Comparison of ENCODE assay signal across 10 cellular contexts in genomic region chr11:111634981-111635705, GRCh38. TPM values are rescaled to one million over a fixed set of nuclear protein-coding genes. Genes with fewer than 3 reads are reported as not detected.
DNase-seq lines count a peak whose midpoint lies in the region; ATAC-seq and TF ChIP-seq lines count a peak whose summit lies in the region.
"Had no signal": no experiment of that assay in that cellular context is flagged by ENCODE, and none has a peak within 500 bp of the region (broad histone marks: within the 10 kb centered on the region; RNA-seq: fewer than 3 reads in every experiment).

No MANE protein-coding gene starts in this region.

- CTCF ChIA-PET in PC-3 (lab: Charles Lee) = no interaction called here
- CTCF ChIA-PET in activated naive CD4-positive, alpha-beta T cell treated with anti-CD3 and anti-CD28 coated beads for 36 hours (lab: Charles Lee) = no interaction called here

- H2AFZ ChIP-seq in PC-3 (ENCODE audit: low read length) = no peak overlapping the region

- peaks cover 18% of the 10 kb centered on the region for H3K4me1 ChIP-seq in PC-3 (ENCODE audit: insufficient read depth, low read length)
- H3K4me1 ChIP-seq in thyroid gland = peaks cover 12 to 30% of the 10 kb centered on the region in 2 donors

- no peak for TF ChIP-seq POLR2A in thyroid gland (IDR thresholded peaks at IDR 0.05)

- H3K36me3 Mint-ChIP-seq in chondrocyte (ENCODE audit: low read depth) = peaks cover 4% of the 10 kb centered on the region
- H3K36me3 Mint-ChIP-seq in activated naive CD4-positive, alpha-beta T cell treated with anti-CD3 and anti-CD28 coated beads for 36 hours (ENCODE audit: low read depth) = peaks cover 6% of the 10 kb centered on the region
- H3K36me3 Mint-ChIP-seq in naive thymus-derived CD8-positive, alpha-beta T cell = peaks cover 0 to 30% (median 8%) of the 10 kb centered on the region in 3 donors

- WGBS in thyroid gland, 2 donors = 60 to 63% methylated on average over 5 of the region's 5 CpGs

- POLR2A ChIA-PET in PC-3 (lab: Charles Lee; ENCODE audit: unreplicated experiment) = no interaction called here
- POLR2A ChIA-PET in naive thymus-derived CD8-positive, alpha-beta T cell (lab: Charles Lee) = no interaction called here

- no peak overlapping the region for H3K4me3 ChIP-seq in PC-3 (ENCODE audit: low read length)
- no peak overlapping the region for H3K4me3 ChIP-seq in thyroid gland (replicated peaks in 1 of 3)
- H3K4me3 ChIP-seq: MG63 had no signal

- H3K4me2 ChIP-seq in PC-3 (ENCODE audit: low read length) = no peak overlapping the region

- BruUV-seq in PC-3 (replicated peaks; lab: Mats Ljungman, UMichigan) = no TSS peak

- H3K27ac ChIP-seq in PC-3 (ENCODE audit: low read length) (no peak overlapping the region), thyroid gland (peak overlapping the region; percentile 14 to 60 (median 49))

- peak overlapping the region; percentile 23 for H3K27ac Mint-ChIP-seq in chondrocyte (ENCODE audit: unreplicated experiment)
- H3K27ac Mint-ChIP-seq in activated naive CD4-positive, alpha-beta T cell treated with anti-CD3 and anti-CD28 coated beads for 36 hours = no peak overlapping the region
- H3K27ac Mint-ChIP-seq in naive thymus-derived CD8-positive, alpha-beta T cell = peak overlapping the region in 1 of 10 donors; percentile 11

- no peak overlapping the region for H3K9ac ChIP-seq in PC-3 (ENCODE audit: low read length)

- intact Hi-C loops in PC-3 (cut with micrococcal nuclease) (no loop called here), thyroid gland (cut with DNase I) (no loop called here)
- intact Hi-C loops in activated naive CD4-positive, alpha-beta T cell treated with anti-CD3 and anti-CD28 coated beads for 36 hours (cut with micrococcal nuclease) = no loop called here

- H3K36me3 ChIP-seq in PC-3 (ENCODE audit: low read depth, low read length) = no peaks in the 10 kb centered on the region
- H3K36me3 ChIP-seq in thyroid gland = no peaks in the 10 kb centered on the region

- H3K9me2 ChIP-seq in PC-3 (replicated peaks; ENCODE audit: low read length) = no peaks in the 10 kb centered on the region

- ATAC-seq in PC-3 = peak; percentile 36
- ATAC-seq in naive thymus-derived CD8-positive, alpha-beta T cell = no peak
- ATAC-seq: activated CD4-positive, CD25-positive, alpha-beta regulatory T cell treated with anti-CD3 and anti-CD28 coated beads, Interleukin-2, amount 50 U/mL, for 24 hours had no signal

- no peaks in the 10 kb centered on the region for H3K9me3 ChIP-seq in PC-3 (ENCODE audit: low read length)
- no peaks in the 10 kb centered on the region for H3K9me3 ChIP-seq in thyroid gland
- H3K9me3 ChIP-seq: MG63 had no signal

- no peaks in the 10 kb centered on the region for H3K27me3 Mint-ChIP-seq in chondrocyte (ENCODE audit: low read depth)
- no peaks in the 10 kb centered on the region for H3K27me3 Mint-ChIP-seq in activated naive CD4-positive, alpha-beta T cell treated with anti-CD3 and anti-CD28 coated beads for 36 hours (ENCODE audit: low read depth)
- no peaks in the 10 kb centered on the region for H3K27me3 Mint-ChIP-seq in naive thymus-derived CD8-positive, alpha-beta T cell

- DNase-seq in PC-3 (peak; percentile 17), chondrocyte (ENCODE audit: low spot score) (no peak), iris pigment epithelial cell (ENCODE audit: low read depth) (peak; percentile 62), thyroid gland (no peak), HUDEP-2 (lab: John Stamatoyannopoulos, UW; ENCODE audit: unreplicated experiment in 76 of 76) (no peak)
- no peak for DNase-seq in activated naive CD4-positive, alpha-beta T cell treated with anti-CD3 and anti-CD28 coated beads for 36 hours
- DNase-seq in activated naive CD4-positive, alpha-beta T cell treated with Interleukin-2 at 50 U/mL for 16 hours = no peak
- DNase-seq in naive thymus-derived CD8-positive, alpha-beta T cell = no peak

- no peaks in the 10 kb centered on the region for H3K27me3 ChIP-seq in PC-3 (ENCODE audit: low read length)
- H3K27me3 ChIP-seq in thyroid gland = no peaks in the 10 kb centered on the region
- H3K27me3 ChIP-seq: MG63 had no signal

- peaks cover 50% of the 10 kb centered on the region for H3K4me1 Mint-ChIP-seq in chondrocyte (ENCODE audit: low read depth)
- H3K4me1 Mint-ChIP-seq in activated naive CD4-positive, alpha-beta T cell treated with anti-CD3 and anti-CD28 coated beads for 36 hours (ENCODE audit: low read depth) = peaks cover 30% of the 10 kb centered on the region
- peaks cover 12 to 36% (median 31%) of the 10 kb centered on the region in 4 donors for H3K4me1 Mint-ChIP-seq in naive thymus-derived CD8-positive, alpha-beta T cell

- TF ChIP-seq CTCF in PC-3 (conservative IDR thresholded peaks at IDR 0.05; ENCODE audit: low read depth, low read length) = no peak
- no peak for TF ChIP-seq CTCF in chondrocyte (IDR thresholded peaks at IDR 0.05)
- TF ChIP-seq CTCF in thyroid gland (IDR thresholded peaks at IDR 0.05) = no peak

- no peaks in the 10 kb centered on the region for H3K79me2 ChIP-seq in PC-3 (ENCODE audit: low read length)

- H3F3A ChIP-seq in PC-3 (ENCODE audit: low read length, unreplicated experiment) = no peaks in the 10 kb centered on the region

- no peak overlapping the region for H3K4me3 Mint-ChIP-seq in chondrocyte (ENCODE audit: unreplicated experiment)
- H3K4me3 Mint-ChIP-seq in activated naive CD4-positive, alpha-beta T cell treated with anti-CD3 and anti-CD28 coated beads for 36 hours = no peak overlapping the region
- H3K4me3 Mint-ChIP-seq in naive thymus-derived CD8-positive, alpha-beta T cell = peak overlapping the region in 1 of 10 donors; percentile 6

- H3K9me3 Mint-ChIP-seq in chondrocyte (ENCODE audit: low read depth) = no peaks in the 10 kb centered on the region
- no peaks in the 10 kb centered on the region for H3K9me3 Mint-ChIP-seq in activated naive CD4-positive, alpha-beta T cell treated with anti-CD3 and anti-CD28 coated beads for 36 hours
- no peaks in the 10 kb centered on the region for H3K9me3 Mint-ChIP-seq in naive thymus-derived CD8-positive, alpha-beta T cell

- no peaks in the 10 kb centered on the region for H4K20me1 ChIP-seq in PC-3 (ENCODE audit: low read length)

RNA-seq across cellular contexts. Expression of gene SIK2, which starts 32.9 kb away (rescaled TPM):
- total RNA-seq in PC-3 (2014; rRNA removed) = 8.6 and 9.0 TPM in 2 replicates
- total RNA-seq in chondrocyte = 12.9 to 16.2 TPM (median 14.4 TPM) in 3 replicates
- total RNA-seq in thyroid gland = 10 to 100 TPM; 20.7 to 35.0 (median 26.8) TPM
- 1 to 10 TPM; 3.5 to 3.8 TPM for total RNA-seq in activated naive CD4-positive, alpha-beta T cell treated with anti-CD3 and anti-CD28 coated beads for 36 hours
- total RNA-seq in naive thymus-derived CD8-positive, alpha-beta T cell = 10 to 100 TPM; 11.1 to 11.6 TPM
- polyA plus RNA-seq in naive thymus-derived CD8-positive, alpha-beta T cell = under 1 TPM; 0.14 to 0.33 (median 0.16) TPM

Comparison
In these comparisons a context has a peak if more than half of its experiments do, and no peak if none do; other contexts are left out.
1. DNase-seq: peak in PC-3 (single experiment) and iris pigment epithelial cell (single experiment); none in chondrocyte (single experiment), thyroid gland (0 of 2), HUDEP-2 (0 of 76), activated naive CD4-positive, alpha-beta T cell treated with anti-CD3 and anti-CD28 coated beads for 36 hours (single experiment), activated naive CD4-positive, alpha-beta T cell treated with Interleukin-2 at 50 U/mL for 16 hours (single experiment) and naive thymus-derived CD8-positive, alpha-beta T cell (0 of 10).